In genomic region chr17:74514632-74515035, GRCh38 we compare ENCODE assay signal across 12 cellular contexts. TPM values are rescaled to one million over a fixed set of nuclear protein-coding genes. Genes with fewer than 3 reads are reported as not detected.
DNase-seq lines count a peak whose midpoint lies in the region; ATAC-seq, FAIRE-seq and TF ChIP-seq lines count a peak whose summit lies in the region.
"Had no signal": no experiment of that assay in that cellular context is flagged by ENCODE, and none has a peak within 500 bp of the region (broad histone marks: within the 10 kb centered on the region; RNA-seq: fewer than 3 reads in every experiment).

No MANE protein-coding gene starts in this region.

- no peak overlapping the region for H2AFZ ChIP-seq in MM.1S (ENCODE audit: low read length)

- H3K9me3 ChIP-seq in MM.1S (replicated peaks; ENCODE audit: insufficient read depth, low read length) (no peaks in the 10 kb centered on the region), aorta (ENCODE audit: control insufficient read depth, low read length) (no peaks in the 10 kb centered on the region)

- peak; percentile 24 to 27 for DNase-seq in stimulated activated CD4-positive, alpha-beta T cell treated with anti-CD3 and anti-CD28 coated beads, Interleukin-2, amount 100 ng/mL, for 24 hours
- no peak for DNase-seq in stimulated activated CD4-positive, alpha-beta T cell treated with anti-CD3 and anti-CD28 coated beads, Interleukin-2, amount 100 ng/mL, for 48 hours
- no peak for DNase-seq in activated B cell treated with CpG ODN at 0.5 μM for 24 hours
- DNase-seq in glutamatergic neuron, result no peak
- peak; percentile 78 for DNase-seq in urothelium cell line (ENCODE audit: low spot score)
- DNase-seq in MM.1S, result no peak
- DNase-seq in aorta, result no peak
- DNase-seq in effector CD4-positive, alpha-beta T cell, result no peak

- H3K27ac Mint-ChIP-seq in activated B cell treated with CpG ODN at 0.5 μM for 24 hours (peak overlapping the region; percentile 84), glutamatergic neuron (ENCODE audit: unreplicated experiment) (peak overlapping the region; percentile 94)

- H3K9me2 ChIP-seq in MM.1S (replicated peaks; ENCODE audit: insufficient read depth, low read length), result no peaks in the 10 kb centered on the region

- H3K27me3 ChIP-seq in MM.1S (replicated peaks; ENCODE audit: insufficient read depth, low read length), result peaks cover 61% of the 10 kb centered on the region
- H3K27me3 ChIP-seq in aorta (ENCODE audit: control insufficient read depth in 1 of 2, insufficient read depth in 2 of 2, low read length in 1 of 2), result no peaks in the 10 kb centered on the region

- no peak overlapping the region for H3K9ac ChIP-seq in MM.1S (ENCODE audit: low read length)

- FAIRE-seq in urothelium cell line (lab: Jason Lieb, UNC), result no peak

- H3K4me3 ChIP-seq in MM.1S (ENCODE audit: low read length), result no peak overlapping the region
- no peak overlapping the region for H3K4me3 ChIP-seq in aorta (ENCODE audit: low read length in 2 of 2)

- POLR2A ChIA-PET in activated B cell treated with CpG ODN at 0.5 μM for 24 hours (lab: Charles Lee), result interaction anchor here (0.5 kb wide), 1 partner anchor 60 kb away, joined by 3 read pairs; no protein-coding TSS in a partner anchor

- ATAC-seq in activated B cell treated with CpG ODN at 0.5 μM for 24 hours (ENCODE audit: low read depth) (no peak), aorta (ENCODE audit: low FRiP score) (no peak)

- H3K36me3 Mint-ChIP-seq in activated B cell treated with CpG ODN at 0.5 μM for 24 hours (ENCODE audit: low read depth), result peaks cover 2% of the 10 kb centered on the region
- H3K36me3 Mint-ChIP-seq in glutamatergic neuron (ENCODE audit: unreplicated experiment), result peaks cover 16% of the 10 kb centered on the region

- H4K20me1 ChIP-seq in MM.1S (ENCODE audit: insufficient read depth, low read length), result no peaks in the 10 kb centered on the region

- 93 to 97% methylated on average over 8 of the region's 8 CpGs for WGBS in aorta, 2 donors

- H3K27me3 Mint-ChIP-seq in activated B cell treated with CpG ODN at 0.5 μM for 24 hours (peaks cover 5% of the 10 kb centered on the region), glutamatergic neuron (ENCODE audit: unreplicated experiment) (peaks cover 12% of the 10 kb centered on the region)

- no peak overlapping the region for H3K4me2 ChIP-seq in MM.1S (ENCODE audit: low read depth, low read length)

- intact Hi-C loops in activated B cell treated with CpG ODN at 0.5 μM for 24 hours (cut with micrococcal nuclease), result no loop called here
- intact Hi-C loops in aorta (cut with DNase I), result no loop called here

- CTCF ChIA-PET in activated B cell treated with CpG ODN at 0.5 μM for 24 hours (lab: Charles Lee), result no interaction called here

- H3K36me3 ChIP-seq in MM.1S (replicated peaks; ENCODE audit: insufficient read depth, low read length), result no peaks in the 10 kb centered on the region
- H3K36me3 ChIP-seq in aorta (ENCODE audit: control insufficient read depth in 1 of 2, insufficient read depth in 2 of 2, low read length in 1 of 2), result no peaks in the 10 kb centered on the region

- H3K27ac ChIP-seq in MM.1S (ENCODE audit: low read length) (no peak overlapping the region), aorta (ENCODE audit: low read depth in 1 of 2, low read length in 2 of 2) (no peak overlapping the region)
- H3K27ac ChIP-seq: HL-60 had no signal

- H3F3A ChIP-seq in MM.1S (ENCODE audit: insufficient read depth, low read length), result no peaks in the 10 kb centered on the region

- H3K4me1 Mint-ChIP-seq in activated B cell treated with CpG ODN at 0.5 μM for 24 hours, result peaks cover 26% of the 10 kb centered on the region
- peaks cover 8% of the 10 kb centered on the region for H3K4me1 Mint-ChIP-seq in glutamatergic neuron (ENCODE audit: low read depth, unreplicated experiment)
- H3K4me1 Mint-ChIP-seq: nephron had no signal

- peaks cover 22% of the 10 kb centered on the region for H3K9me3 Mint-ChIP-seq in activated B cell treated with CpG ODN at 0.5 μM for 24 hours
- peaks cover 16% of the 10 kb centered on the region for H3K9me3 Mint-ChIP-seq in glutamatergic neuron (ENCODE audit: unreplicated experiment)

- TF ChIP-seq CTCF in activated B cell treated with CpG ODN at 0.5 μM for 24 hours (IDR thresholded peaks at IDR 0.05) (no peak), glutamatergic neuron (IDR thresholded peaks at IDR 0.05; ENCODE audit: partially characterized antibody, unreplicated experiment) (no peak), MM.1S (IDR thresholded peaks at IDR 0.05; ENCODE audit: low read length) (no peak)

- H3K4me3 Mint-ChIP-seq in activated B cell treated with CpG ODN at 0.5 μM for 24 hours (peak overlapping the region; percentile 48), glutamatergic neuron (ENCODE audit: unreplicated experiment) (no peak overlapping the region)

- no peaks in the 10 kb centered on the region for H3K4me1 ChIP-seq in MM.1S (ENCODE audit: low read length)
- H3K4me1 ChIP-seq in aorta (ENCODE audit: control insufficient read depth in 1 of 2, insufficient read depth in 2 of 2, low read length in 2 of 2), result no peaks in the 10 kb centered on the region

- H3K79me2 ChIP-seq in MM.1S (ENCODE audit: low read length), result no peaks in the 10 kb centered on the region

RNA-seq across cellular contexts. Expression of gene CD300LB, which starts 16.6 kb away (rescaled TPM):
- total RNA-seq in activated B cell treated with CpG ODN at 0.5 μM for 24 hours (not detected in 2 replicates), glutamatergic neuron (ENCODE audit: unreplicated experiment) (not detected), aorta (1 to 10 TPM; 1.3 to 1.6 TPM)
- 1 to 10 TPM in 1 of 2 donors, not detected in 1; 1.1 TPM for polyA plus RNA-seq in aorta
- total RNA-seq: glomerular endothelial cell, RPMI7951 had no signal

RNA-seq across cellular contexts. Expression of gene CD300C, which starts 31.3 kb away (rescaled TPM):
- total RNA-seq in activated B cell treated with CpG ODN at 0.5 μM for 24 hours (0.16 and 0.17 TPM in 2 replicates), glutamatergic neuron (ENCODE audit: unreplicated experiment) (not detected), aorta (1 to 10 TPM; 2.2 to 2.9 TPM)
- under 1 TPM; 0.28 to 0.88 TPM for polyA plus RNA-seq in aorta
- total RNA-seq: glomerular endothelial cell, RPMI7951 had no signal

RNA-seq across cellular contexts. Expression of gene CD300A, which starts 48.2 kb away (rescaled TPM):
- 0.34 and 0.71 TPM in 2 replicates for total RNA-seq in activated B cell treated with CpG ODN at 0.5 μM for 24 hours
- 0.25 TPM for total RNA-seq in glutamatergic neuron (ENCODE audit: unreplicated experiment)
- total RNA-seq in aorta, result 10 to 100 TPM; 10.3 to 10.4 TPM
- polyA plus RNA-seq in aorta, result 1 to 10 TPM; 2.6 to 9.1 TPM
- total RNA-seq: glomerular endothelial cell, RPMI7951 had no signal

RNA-seq across cellular contexts. Expression of gene CD300H, which starts 52.7 kb away (rescaled TPM):
- total RNA-seq in activated B cell treated with CpG ODN at 0.5 μM for 24 hours (not detected in 2 replicates), glutamatergic neuron (ENCODE audit: unreplicated experiment) (not detected), aorta (not detected)
- polyA plus RNA-seq in aorta, result not detected
- total RNA-seq: glomerular endothelial cell, RPMI7951 had no signal

Comparison
In these comparisons a context has a peak if more than half of its experiments do, and no peak if none do; other contexts are left out.
1. DNase-seq: peak in stimulated activated CD4-positive, alpha-beta T cell treated with anti-CD3 and anti-CD28 coated beads, Interleukin-2, amount 100 ng/mL, for 24 hours (2 of 2) and urothelium cell line (single experiment); none in stimulated activated CD4-positive, alpha-beta T cell treated with anti-CD3 and anti-CD28 coated beads, Interleukin-2, amount 100 ng/mL, for 48 hours (0 of 2), activated B cell treated with CpG ODN at 0.5 μM for 24 hours (single experiment), glutamatergic neuron (single experiment), MM.1S (single experiment), aorta (0 of 2) and effector CD4-positive, alpha-beta T cell (single experiment).